Comparison of ENCODE assay signal across 1 cellular context in genomic region chr10:69443354-69443753, GRCh38.
A peak's percentile ranks its signal among the peaks of the same experiment; 100 is the strongest.
TF ChIP-seq lines count a peak whose summit lies in the region.

No MANE protein-coding gene starts in this region.

TF ChIP-seq in K562, 482 proteins besides CTCF, POLR2A, EP300 and RAD21:
- TF ChIP-seq NFE2L1 (tag; IDR thresholded peaks at IDR 0.05; ENCODE audit: borderline replicate concordance, low read depth) = no peak
- TF ChIP-seq ZNF512 (tag; IDR thresholded peaks at IDR 0.05) = peak; percentile 62
